30 cellular contexts compared by ENCODE assay signal in genomic region chr11:41861791-41862190, GRCh38.
"Had no signal": no experiment of that assay in that cellular context is flagged by ENCODE, and none has a peak within 500 bp of the region (broad histone marks: within the 10 kb centered on the region; RNA-seq: fewer than 3 reads in every experiment).

No MANE protein-coding gene starts in this region.

- H3K9me3 ChIP-seq: ovary, prostate gland, right atrium auricular region, right lobe of liver, sigmoid colon, suprapubic skin, testis, tibial artery, transverse colon, upper lobe of right lung, uterus had no signal

- DNase-seq: naive thymus-derived CD4-positive, alpha-beta T cell; natural killer cell; occipital lobe; ovary; posterior cingulate gyrus; retina; right lobe of liver; sigmoid colon; small intestine; spleen; stimulated activated CD4-positive, alpha-beta T cell treated with anti-CD3 and anti-CD28 coated beads, Interleukin-12 subunit alpha, Interleukin-12 subunit beta, amount 100 ng/mL, for 4 hours; stimulated activated CD4-positive, alpha-beta T cell treated with anti-CD3 and anti-CD28 coated beads, Interleukin-1b, Interleukin-23, amount 100 ng/mL, for 48 hours; stimulated activated CD4-positive, alpha-beta T cell treated with anti-CD3 and anti-CD28 coated beads, Interleukin-4, amount 100 ng/mL, for 1 hour; stimulated activated CD4-positive, alpha-beta T cell treated with anti-CD3 and anti-CD28 coated beads, Interleukin-4, amount 100 ng/mL, for 4 hours; stimulated activated CD8-positive, alpha-beta memory T cell treated with anti-CD3 and anti-CD28 coated beads, Interleukin-4, amount 100 ng/mL, for 48 hours; stimulated activated naive CD4-positive, alpha-beta T cell; stimulated activated naive CD8-positive, alpha-beta T cell treated with anti-CD3 and anti-CD28 coated beads, Interleukin-15, amount 100 ng/mL, for 72 hours; stimulated activated naive CD8-positive, alpha-beta T cell treated with anti-CD3 and anti-CD28 coated beads, Interleukin-15, Interleukin-2, amounts not matched to agents 100 U/mL and 50 U/mL, for 24 hours; substantia nigra; testis; tibial artery; transverse colon; upper lobe of right lung; uterus had no signal

- H3K27ac ChIP-seq: neural progenitor cell, ovary, parathyroid adenoma, prostate gland, right atrium auricular region, right lobe of liver, sigmoid colon, spleen, suprapubic skin, testis, tibial artery, transverse colon, upper lobe of right lung, uterus had no signal

- H2AFZ ChIP-seq: neural progenitor cell, parathyroid adenoma had no signal

- H3K4me3 ChIP-seq: neural progenitor cell, ovary, prostate gland, right atrium auricular region, right lobe of liver, sigmoid colon, spleen, suprapubic skin, testis, tibial artery, transverse colon, upper lobe of right lung, uterus had no signal

- H3K4me2 ChIP-seq: neural progenitor cell had no signal

- H3K36me3 ChIP-seq: neural progenitor cell, ovary, prostate gland, right atrium auricular region, right lobe of liver, sigmoid colon, spleen, suprapubic skin, tibial artery, transverse colon, upper lobe of right lung, uterus had no signal

- H3K9ac ChIP-seq: neural progenitor cell, parathyroid adenoma had no signal

- H3K4me1 ChIP-seq: neural progenitor cell, parathyroid adenoma, prostate gland, right atrium auricular region, right lobe of liver, sigmoid colon, spleen, suprapubic skin, testis, tibial artery, transverse colon, upper lobe of right lung, uterus had no signal

- H3K27me3 ChIP-seq: neural progenitor cell, ovary, right atrium auricular region, right lobe of liver, sigmoid colon, spleen, suprapubic skin, testis, tibial artery, transverse colon, upper lobe of right lung, uterus had no signal

- ATAC-seq: naive thymus-derived CD4-positive, alpha-beta T cell; natural killer cell; right lobe of liver; stimulated activated memory B cell treated with anti-CD40 and anti-IgM and Interleukin-4, amounts not matched to agents 10 μg/mL and 1 μg/mL and 100 μg/mL, for 72 hours; stimulated activated naive CD8-positive, alpha-beta T cell treated with anti-CD3 and anti-CD28 coated beads, Interleukin-15, amount 100 ng/mL, for 72 hours; stimulated activated naive CD8-positive, alpha-beta T cell treated with anti-CD3 and anti-CD28 coated beads, Interleukin-15, Interleukin-2, amounts not matched to agents 100 U/mL and 50 U/mL, for 24 hours; upper lobe of right lung had no signal

- H3K79me2 ChIP-seq: parathyroid adenoma had no signal
